14 cellular contexts compared by ENCODE assay signal in the genomic region with DNA sequence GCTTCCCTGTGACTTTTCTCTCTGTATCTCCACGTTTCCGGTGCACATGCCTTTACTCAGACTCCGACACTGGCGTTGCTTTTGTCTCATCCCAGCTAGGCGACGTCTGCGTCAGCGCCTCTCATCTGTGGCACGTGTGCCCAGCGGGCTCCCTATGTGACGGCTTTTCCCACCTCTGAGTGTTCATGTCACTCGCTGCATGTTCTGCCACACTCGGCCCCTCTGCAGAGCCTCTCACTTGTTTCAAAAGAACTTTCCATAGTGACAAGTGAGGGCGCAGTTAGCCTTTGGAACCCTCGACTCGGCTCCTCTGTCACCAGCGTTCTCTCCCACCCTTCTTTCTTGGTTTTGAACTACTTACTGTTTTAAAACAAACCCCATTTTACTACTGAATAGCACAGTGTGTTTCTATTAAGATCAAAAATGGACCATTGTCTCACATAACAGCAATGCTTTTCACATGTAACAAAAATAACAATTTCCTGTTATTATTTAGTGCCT.
DNase-seq lines count a peak whose midpoint lies in the region; TF ChIP-seq lines count a peak whose summit lies in the region.
"Had no signal": no experiment of that assay in that cellular context is flagged by ENCODE, and none has a peak within 500 bp of the region (broad histone marks: within the 10 kb centered on the region; RNA-seq: fewer than 3 reads in every experiment).

No MANE protein-coding gene starts in this region.

- no peaks in the 10 kb centered on the region for H3K9me3 Mint-ChIP-seq in activated naive CD4-positive, alpha-beta T cell treated with anti-CD3 and anti-CD28 coated beads for 36 hours
- peaks cover 5% of the 10 kb centered on the region for H3K9me3 Mint-ChIP-seq in endodermal cell
- no peaks in the 10 kb centered on the region for H3K9me3 Mint-ChIP-seq in neural crest cell
- H3K9me3 Mint-ChIP-seq: activated naive CD4-positive, alpha-beta T cell treated with anti-CD3 and anti-CD28 coated beads, Interleukin-2, amount 50 U/mL, for 24 hours; GM23338 had no signal

- TF ChIP-seq CTCF in endodermal cell (conservative IDR thresholded peaks at IDR 0.05) (no peak), neural crest cell (conservative IDR thresholded peaks at IDR 0.05) (no peak), tibial nerve (IDR thresholded peaks at IDR 0.05) (no peak)

- no peak overlapping the region for H2BK15ac ChIP-seq in neuronal stem cell (ENCODE audit: low read length)

- H3K9ac ChIP-seq in endodermal cell (ENCODE audit: extremely low read depth, low read length, poor library complexity, severe bottlenecking), result no peak overlapping the region
- no peak overlapping the region for H3K9ac ChIP-seq in neuronal stem cell (ENCODE audit: low read depth, low read length, poor library complexity)
- no peak overlapping the region for H3K9ac ChIP-seq in Karpas-422 (ENCODE audit: low read length)

- H3K27me3 ChIP-seq in endodermal cell (ENCODE audit: control insufficient read depth, insufficient read depth, low read length, poor library complexity, severe bottlenecking) (no peaks in the 10 kb centered on the region), tibial nerve (no peaks in the 10 kb centered on the region), neuronal stem cell (ENCODE audit: control insufficient read depth in 3 of 3, insufficient read depth in 3 of 3, low read depth in 1 of 3, low read length in 3 of 3) (no peaks in the 10 kb centered on the region), Karpas-422 (ENCODE audit: low read length) (no peaks in the 10 kb centered on the region)
- H3K27me3 ChIP-seq: stomach had no signal

- no peak overlapping the region for H2BK12ac ChIP-seq in neuronal stem cell (ENCODE audit: low read length)

- H2BK120ac ChIP-seq in neuronal stem cell (ENCODE audit: low read depth, low read length), result no peak overlapping the region

- H4K91ac ChIP-seq in neuronal stem cell (ENCODE audit: low read depth, low read length, poor library complexity), result no peak overlapping the region

- H3K4me2 ChIP-seq in neuronal stem cell (ENCODE audit: insufficient read depth, low read length, poor library complexity, severe bottlenecking) (no peak overlapping the region), Karpas-422 (ENCODE audit: low read depth, low read length, poor library complexity, severe bottlenecking) (no peak overlapping the region)
- H3K4me2 ChIP-seq: GM23338 had no signal

- DNase-seq in activated naive CD4-positive, alpha-beta T cell treated with anti-CD3 and anti-CD28 coated beads for 36 hours, result no peak
- DNase-seq in activated naive CD4-positive, alpha-beta T cell (lab: John Stamatoyannopoulos, UW), result no peak
- DNase-seq in endodermal cell (no peak), neural crest cell (ENCODE audit: low read depth, low spot score) (no peak), tibial nerve (ENCODE audit: low spot score in 2 of 2) (no peak), neuronal stem cell (ENCODE audit: low spot score) (no peak), activated gamma-delta T cell (lab: John Stamatoyannopoulos, UW) (no peak), Karpas-422 (no peak)
- DNase-seq: left cardiac atrium, stomach had no signal

- H3K36me3 ChIP-seq in endodermal cell (ENCODE audit: control insufficient read depth, insufficient read depth, low read length) (peaks cover 81% of the 10 kb centered on the region), tibial nerve (peaks cover 0 to 78% (median 0%) of the 10 kb centered on the region in 3 donors), neuronal stem cell (replicated peaks in 1 of 2; ENCODE audit: control insufficient read depth in 2 of 2, insufficient read depth in 2 of 2, low read length in 2 of 2) (peaks cover 21 to 89% of the 10 kb centered on the region in 2 donors), Karpas-422 (ENCODE audit: insufficient read depth, low read length) (peaks cover 9% of the 10 kb centered on the region; the same call in 1 of the 2 replicates)
- H3K36me3 ChIP-seq: prostate gland had no signal

- CTCF ChIA-PET in activated naive CD4-positive, alpha-beta T cell treated with anti-CD3 and anti-CD28 coated beads for 36 hours (lab: Charles Lee), result no interaction called here

- H3K9me2 ChIP-seq in Karpas-422 (replicated peaks; ENCODE audit: insufficient read depth, low read length), result no peaks in the 10 kb centered on the region

- intact Hi-C loops in activated naive CD4-positive, alpha-beta T cell treated with anti-CD3 and anti-CD28 coated beads for 36 hours (cut with micrococcal nuclease), result no loop called here

- no peaks in the 10 kb centered on the region for H3K4me1 ChIP-seq in endodermal cell (ENCODE audit: control insufficient read depth, insufficient read depth, low read length)
- peaks cover 0 to 43% (median 18%) of the 10 kb centered on the region in 4 donors for H3K4me1 ChIP-seq in tibial nerve
- H3K4me1 ChIP-seq in neuronal stem cell (ENCODE audit: control insufficient read depth in 2 of 2, insufficient read depth in 1 of 2, low read depth in 1 of 2, low read length in 2 of 2), result peaks cover 0 to 7% of the 10 kb centered on the region in 2 donors
- H3K4me1 ChIP-seq in Karpas-422 (ENCODE audit: low read length), result no peaks in the 10 kb centered on the region
- H3K4me1 ChIP-seq: prostate gland had no signal

- H3K4me3 Mint-ChIP-seq in activated naive CD4-positive, alpha-beta T cell treated with anti-CD3 and anti-CD28 coated beads for 36 hours, result no peak overlapping the region
- H3K4me3 Mint-ChIP-seq in endodermal cell (no peak overlapping the region), neural crest cell (peak overlapping the region; percentile 14)
- H3K4me3 Mint-ChIP-seq: activated naive CD4-positive, alpha-beta T cell treated with anti-CD3 and anti-CD28 coated beads, Interleukin-2, amount 50 U/mL, for 24 hours; GM23338 had no signal

- H3K18ac ChIP-seq in neuronal stem cell (ENCODE audit: low read length), result no peak overlapping the region

- peak overlapping the region; percentile 54 for H3K27ac Mint-ChIP-seq in activated naive CD4-positive, alpha-beta T cell treated with anti-CD3 and anti-CD28 coated beads for 36 hours
- peak overlapping the region; percentile 42 for H3K27ac Mint-ChIP-seq in endodermal cell
- peak overlapping the region; percentile 57 for H3K27ac Mint-ChIP-seq in neural crest cell (ENCODE audit: unreplicated experiment)
- H3K27ac Mint-ChIP-seq: activated naive CD4-positive, alpha-beta T cell treated with anti-CD3 and anti-CD28 coated beads, Interleukin-2, amount 50 U/mL, for 24 hours; GM23338 had no signal

- no peaks in the 10 kb centered on the region for H3K27me3 Mint-ChIP-seq in activated naive CD4-positive, alpha-beta T cell treated with anti-CD3 and anti-CD28 coated beads for 36 hours (ENCODE audit: low read depth)
- H3K27me3 Mint-ChIP-seq in endodermal cell (ENCODE audit: insufficient read depth) (no peaks in the 10 kb centered on the region), neural crest cell (ENCODE audit: low read depth) (no peaks in the 10 kb centered on the region)
- H3K27me3 Mint-ChIP-seq: activated naive CD4-positive, alpha-beta T cell treated with anti-CD3 and anti-CD28 coated beads, Interleukin-2, amount 50 U/mL, for 24 hours had no signal

- peaks cover 3% of the 10 kb centered on the region for H3K79me1 ChIP-seq in neuronal stem cell (ENCODE audit: low read depth, low read length)

- H3K4me1 Mint-ChIP-seq in activated naive CD4-positive, alpha-beta T cell treated with anti-CD3 and anti-CD28 coated beads for 36 hours (ENCODE audit: low read depth), result peaks cover 26% of the 10 kb centered on the region
- H3K4me1 Mint-ChIP-seq in endodermal cell (no peaks in the 10 kb centered on the region), neural crest cell (peaks cover 52% of the 10 kb centered on the region)

- H3K23ac ChIP-seq in neuronal stem cell (ENCODE audit: low read depth, low read length, poor library complexity), result no peak overlapping the region

- no peak for TF ChIP-seq POLR2A in tibial nerve (IDR thresholded peaks at IDR 0.05)

- peaks cover 3% of the 10 kb centered on the region; the same call in 1 of the 2 replicates for H3K79me2 ChIP-seq in Karpas-422 (ENCODE audit: low read length)

- no peak overlapping the region for H3K4ac ChIP-seq in neuronal stem cell (ENCODE audit: low read length)

- H2BK5ac ChIP-seq in neuronal stem cell (ENCODE audit: low read length), result no peak overlapping the region

- no peak overlapping the region for H3K14ac ChIP-seq in neuronal stem cell (ENCODE audit: low read length)

- H2AFZ ChIP-seq in neuronal stem cell (ENCODE audit: low read length) (no peak overlapping the region), Karpas-422 (ENCODE audit: low read length) (no peak overlapping the region)
- H2AFZ ChIP-seq: GM23338 had no signal

- H3K9me3 ChIP-seq in endodermal cell (ENCODE audit: control insufficient read depth, low read length), result peaks cover 9% of the 10 kb centered on the region
- H3K9me3 ChIP-seq in tibial nerve, result no peaks in the 10 kb centered on the region
- H3K9me3 ChIP-seq in neuronal stem cell (replicated peaks in 1 of 2; ENCODE audit: control insufficient read depth in 2 of 2, insufficient read depth in 1 of 2, low read depth in 1 of 2, low read length in 2 of 2), result peaks cover 2 to 11% of the 10 kb centered on the region in 2 donors
- no peaks in the 10 kb centered on the region for H3K9me3 ChIP-seq in Karpas-422 (ENCODE audit: low read length)
- H3K9me3 ChIP-seq: prostate gland, stomach had no signal

- peak in 1 of 2 donors; percentile 34 for TF ChIP-seq EP300 in tibial nerve (IDR thresholded peaks at IDR 0.05)

- H3K4me3 ChIP-seq in endodermal cell (ENCODE audit: low read length) (no peak overlapping the region), tibial nerve (no peak overlapping the region), neuronal stem cell (ENCODE audit: low read length in 2 of 2) (no peak overlapping the region), Karpas-422 (ENCODE audit: low read length) (no peak overlapping the region)
- H3K4me3 ChIP-seq: GM23338, prostate gland, stomach had no signal

- no peak overlapping the region for H4K8ac ChIP-seq in neuronal stem cell (ENCODE audit: low read depth, low read length)

- WGBS in endodermal cell (ENCODE audit: insufficient coverage in 1 of 2, insufficient read length in 1 of 2), 2 experiments, result 95 to 97% methylated on average over 16 to 17 of the region's 17 CpGs
- 51 to 59% methylated on average over 17 of the region's 17 CpGs for WGBS in tibial nerve, 2 donors
- WGBS in neuronal stem cell (ENCODE audit: extremely low coverage in 2 of 2, insufficient read length in 2 of 2, insufficient replicate concordance in 1 of 2), 2 donors, result no CpG with 5 or more reads among the region's 17 CpGs

- no peak overlapping the region for H2AK5ac ChIP-seq in neuronal stem cell (ENCODE audit: low read depth, low read length)

- no peaks in the 10 kb centered on the region for H4K20me1 ChIP-seq in Karpas-422 (ENCODE audit: insufficient read depth, low read depth, low read length)

- H3K27ac ChIP-seq in endodermal cell (ENCODE audit: low read depth, low read length) (peak overlapping the region; percentile 64), tibial nerve (peak overlapping the region in 3 of 4 donors; percentile 16 to 81 (median 73)), neuronal stem cell (replicated peaks; ENCODE audit: low read length) (no peak overlapping the region), Karpas-422 (ENCODE audit: low read length) (no peak overlapping the region)
- H3K27ac ChIP-seq: prostate gland, stomach, VCaP had no signal

- peaks cover 39% of the 10 kb centered on the region for H3K36me3 Mint-ChIP-seq in activated naive CD4-positive, alpha-beta T cell treated with anti-CD3 and anti-CD28 coated beads for 36 hours (ENCODE audit: low read depth)
- peaks cover 79% of the 10 kb centered on the region for H3K36me3 Mint-ChIP-seq in endodermal cell (ENCODE audit: low read depth)
- H3K36me3 Mint-ChIP-seq in neural crest cell (ENCODE audit: low read depth), result peaks cover 25% of the 10 kb centered on the region

Comparison
In these comparisons a context has a peak if more than half of its experiments do, and no peak if none do; other contexts are left out.
1. H3K27ac ChIP-seq: peak in endodermal cell (single experiment) and tibial nerve (3 of 4); none in neuronal stem cell (single experiment) and Karpas-422 (single experiment).
2. Peak in every context shown above with its lines, with median percentiles within 50 percentile points of each other: H3K27ac Mint-ChIP-seq.